ENCODE assay signal across 10 cellular contexts in genomic region chr11:130413383-130414106, GRCh38. TPM values are rescaled to one million over a fixed set of nuclear protein-coding genes. Genes with fewer than 3 reads are reported as not detected.
DNase-seq lines count a peak whose midpoint lies in the region; ATAC-seq, FAIRE-seq and TF ChIP-seq lines count a peak whose summit lies in the region.
"Had no signal": no experiment of that assay in that cellular context is flagged by ENCODE, and none has a peak within 500 bp of the region (broad histone marks: within the 10 kb centered on the region; RNA-seq: fewer than 3 reads in every experiment).

No MANE protein-coding gene starts in this region.

- H3K27me3 ChIP-seq in H7 (ENCODE audit: control insufficient read depth, insufficient read depth, low read length): peaks cover 3% of the 10 kb centered on the region; the same call in 1 of the 2 replicates
- peaks cover 11% of the 10 kb centered on the region for H3K27me3 ChIP-seq in astrocyte (ENCODE audit: insufficient read depth, low read length)
- peaks cover 0 to 55% of the 10 kb centered on the region in 2 experiments for H3K27me3 ChIP-seq in mesenchymal stem cell (ENCODE audit: control insufficient read depth in 1 of 2, insufficient read depth in 1 of 2, low read length in 2 of 2)

- no peak overlapping the region for H2BK15ac ChIP-seq in mesenchymal stem cell (ENCODE audit: low read depth, poor library complexity, severe bottlenecking)

- H2BK120ac ChIP-seq in mesenchymal stem cell (ENCODE audit: low read depth, low read length): no peak overlapping the region

- H3K4me3 Mint-ChIP-seq in astrocyte (ENCODE audit: unreplicated experiment): no peak overlapping the region

- no peaks in the 10 kb centered on the region for H3K79me2 ChIP-seq in astrocyte (ENCODE audit: insufficient read depth, low read length)

- peaks cover 7% of the 10 kb centered on the region for H3K9me3 Mint-ChIP-seq in astrocyte (ENCODE audit: unreplicated experiment)

- H3K18ac ChIP-seq in mesenchymal stem cell (ENCODE audit: low read depth in 1 of 2, low read length in 2 of 2): no peak overlapping the region

- no peak overlapping the region for H2AK5ac ChIP-seq in mesenchymal stem cell (ENCODE audit: low read length, severe bottlenecking)

- no peak overlapping the region for H3K14ac ChIP-seq in mesenchymal stem cell (ENCODE audit: low read length in 2 of 2)

- no peaks in the 10 kb centered on the region for H3K79me1 ChIP-seq in mesenchymal stem cell (replicated peaks; ENCODE audit: low read length, poor library complexity, severe bottlenecking)

- ATAC-seq in GM21825 (IDR thresholded peaks at IDR 0.05; ENCODE audit: unreplicated experiment) (no peak), GM21381 (IDR thresholded peaks at IDR 0.05; ENCODE audit: unreplicated experiment) (no peak), GM21447 (IDR thresholded peaks at IDR 0.05; ENCODE audit: unreplicated experiment) (no peak)

- H4K91ac ChIP-seq in mesenchymal stem cell (ENCODE audit: low read length): no peak overlapping the region

- peak overlapping the region; percentile 8 for H3K27ac Mint-ChIP-seq in astrocyte (ENCODE audit: unreplicated experiment)
- H3K27ac Mint-ChIP-seq: progenitor cell of endocrine pancreas had no signal

- no peak overlapping the region for H3K4ac ChIP-seq in mesenchymal stem cell (ENCODE audit: low read depth in 1 of 2, low read length in 2 of 2)

- H3K36me3 ChIP-seq in H7 (replicated peaks; ENCODE audit: control insufficient read depth, insufficient read depth, low read length): no peaks in the 10 kb centered on the region
- no peaks in the 10 kb centered on the region for H3K36me3 ChIP-seq in astrocyte (ENCODE audit: insufficient read depth, low read length)
- peaks cover 0 to 3% of the 10 kb centered on the region in 2 experiments for H3K36me3 ChIP-seq in mesenchymal stem cell (ENCODE audit: control insufficient read depth in 1 of 2, insufficient read depth in 2 of 2, low read depth in 1 of 2, low read length in 2 of 2)

- H3K4me2 ChIP-seq in astrocyte (ENCODE audit: low read length) (peak overlapping the region; percentile 57), mesenchymal stem cell (ENCODE audit: low read length, poor library complexity, severe bottlenecking) (no peak overlapping the region)

- no peak overlapping the region for H2BK5ac ChIP-seq in mesenchymal stem cell (ENCODE audit: low read depth, low read length, poor library complexity, severe bottlenecking)

- WGBS in mesenchymal stem cell: 85% methylated on average over 16 of the region's 16 CpGs

- H3K4me1 Mint-ChIP-seq in astrocyte (ENCODE audit: low read depth, unreplicated experiment): peaks cover 9% of the 10 kb centered on the region

- DNase-seq in ACHN: peak; percentile 84
- peak; percentile 48 for DNase-seq in H7
- DNase-seq in astrocyte (ENCODE audit: low read depth): peak; percentile 90
- DNase-seq in mesenchymal stem cell: peak; percentile 59
- DNase-seq in GM12892 (ENCODE audit: insufficient read length): no peak
- DNase-seq: MM.1S had no signal

- FAIRE-seq in astrocyte (lab: Jason Lieb, UNC) (peak; percentile 98), GM12892 (lab: Jason Lieb, UNC) (no peak)

- H3K9me3 ChIP-seq in astrocyte (ENCODE audit: insufficient read depth, low read depth, low read length) (no peaks in the 10 kb centered on the region), mesenchymal stem cell (ENCODE audit: control insufficient read depth, low read length) (no peaks in the 10 kb centered on the region)

- TF ChIP-seq POLR2A in GM12892 (IDR thresholded peaks at IDR 0.05; ENCODE audit: low read depth, low read length): no peak

- H3K36me3 Mint-ChIP-seq in astrocyte (ENCODE audit: low read depth, unreplicated experiment): no peaks in the 10 kb centered on the region

- H4K20me1 ChIP-seq in astrocyte (ENCODE audit: insufficient read depth, low read length): no peaks in the 10 kb centered on the region

- H3K9ac ChIP-seq in astrocyte (ENCODE audit: low read length) (no peak overlapping the region), mesenchymal stem cell (ENCODE audit: low read length) (no peak overlapping the region)

- H4K8ac ChIP-seq in mesenchymal stem cell (ENCODE audit: low read length): peak overlapping the region; percentile 4

- H3K23ac ChIP-seq in mesenchymal stem cell (ENCODE audit: low read length in 2 of 2): no peak overlapping the region

- H3K27me3 Mint-ChIP-seq in astrocyte (ENCODE audit: low read depth, unreplicated experiment): peaks cover 39% of the 10 kb centered on the region

- H3K4me3 ChIP-seq in H7 (ENCODE audit: insufficient read depth, low read depth, low read length) (no peak overlapping the region), astrocyte (ENCODE audit: insufficient read depth, low read depth, low read length) (no peak overlapping the region), mesenchymal stem cell (ENCODE audit: insufficient read depth in 1 of 2, low read depth in 1 of 2, low read length in 2 of 2) (no peak overlapping the region)

- H3K27ac ChIP-seq in astrocyte (ENCODE audit: low read depth, low read length) (no peak overlapping the region), mesenchymal stem cell (ENCODE audit: low read length, poor library complexity, severe bottlenecking) (no peak overlapping the region)

- in situ Hi-C loops in ACHN (cut with HindIII; ENCODE audit: low pct_ligation_motif_present, low pct_unique_long_range_greater_than_20kb, low sequenced_read_pairs): no loop called here

- H2AFZ ChIP-seq in astrocyte (ENCODE audit: low read depth, low read length) (no peak overlapping the region), mesenchymal stem cell (ENCODE audit: low read depth, low read length) (peak overlapping the region; percentile 49)

- H2BK12ac ChIP-seq in mesenchymal stem cell (ENCODE audit: low read length in 2 of 2): no peak overlapping the region

- peaks cover 12% of the 10 kb centered on the region for H3K4me1 ChIP-seq in astrocyte (ENCODE audit: insufficient read depth, low read length)
- H3K4me1 ChIP-seq in mesenchymal stem cell (ENCODE audit: control insufficient read depth, insufficient read depth, low read depth, low read length): peaks cover 15% of the 10 kb centered on the region

- no peak for TF ChIP-seq CTCF in astrocyte (IDR thresholded peaks at IDR 0.05; ENCODE audit: insufficient read depth, low read depth, low read length)

RNA-seq across cellular contexts. Expression of gene ADAMTS8, which starts 14.9 kb away (rescaled TPM):
- total RNA-seq in H7 (2014; rRNA removed; shearing (Covaris generic)): 1.6 TPM in 2 replicates
- 0.17 and 0.20 TPM in 2 replicates for total RNA-seq in astrocyte
- polyA plus RNA-seq in mesenchymal stem cell (2013, experiment 1 of 2): 1.3 TPM
- 1.2 TPM for polyA plus RNA-seq in mesenchymal stem cell (2013, experiment 2 of 2)
- not detected for polyA plus RNA-seq in GM12892 (2012; ENCODE audit: missing spikeins)

RNA-seq across cellular contexts. Expression of gene ADAMTS15, which starts 34.9 kb away (rescaled TPM):
- 0.85 and 1.1 TPM in 2 replicates for total RNA-seq in H7 (2014; rRNA removed; shearing (Covaris generic))
- total RNA-seq in astrocyte: 10.0 and 13.8 TPM in 2 replicates
- 0.50 TPM for polyA plus RNA-seq in mesenchymal stem cell (2013, experiment 1 of 2)
- polyA plus RNA-seq in mesenchymal stem cell (2013, experiment 2 of 2): 0.45 TPM
- not detected for polyA plus RNA-seq in GM12892 (2012; ENCODE audit: missing spikeins)
